1 cellular context compared by ENCODE assay signal in genomic region chr2:26369664-26370063, GRCh38.
TF ChIP-seq lines count a peak whose summit lies in the region.
"Not testable (repeated sequence)": the region's sequence is repeated elsewhere in the genome, so short reads cannot be mapped to it uniquely, and the experiment has no call there.

No MANE protein-coding gene starts in this region.

TF ChIP-seq in HepG2, 621 proteins besides CTCF, POLR2A, EP300 and RAD21:
- TF ChIP-seq BCL6 (CRISPR knock-in tag; IDR thresholded peaks at IDR 0.05), result peak; percentile 86
- 0 out of 2 replicates have a peak, but pooled peaks have one; percentile 31 for TF ChIP-seq PAXIP1 (CRISPR knock-in tag; conservative IDR thresholded peaks at IDR 0.05)
- peak; percentile 49; the same call in 1 of the 2 replicates for TF ChIP-seq ONECUT2 (CRISPR knock-in tag; IDR thresholded peaks at IDR 0.05)
- TF ChIP-seq SOX6, SOX13 (IDR thresholded peaks at IDR 0.05): not testable (repeated sequence)
- peak; percentile 21; the same call in 1 of the 2 replicates for TF ChIP-seq SOX6 (CRISPR knock-in tag; IDR thresholded peaks at IDR 0.05)
- TF ChIP-seq SOX13 (CRISPR knock-in tag; conservative IDR thresholded peaks at IDR 0.05 in 1 of 2, IDR thresholded peaks at IDR 0.05 in 1 of 2), result peak in 1 of 2 experiments; percentile 57; a peak in 2 of 4 replicates
